ENCODE assay signal across 8 cellular contexts in genomic region chr17:82241926-82242697, GRCh38. TPM values are rescaled to one million over a fixed set of nuclear protein-coding genes. Genes with fewer than 3 reads are reported as not detected.
DNase-seq lines count a peak whose midpoint lies in the region; ATAC-seq and TF ChIP-seq lines count a peak whose summit lies in the region.

No MANE protein-coding gene starts in this region.

- no peak for ATAC-seq in PC-3

- WGBS in mesendoderm (ENCODE audit: extremely low coverage, insufficient coverage, low lambda C conversion rate): no CpG with 5 or more reads among the region's 20 CpGs

- H3K79me2 ChIP-seq in PC-3 (ENCODE audit: low read length) (peaks cover 36% of the 10 kb centered on the region), mesendoderm (ENCODE audit: control insufficient read depth, insufficient read depth, low read length) (peaks cover 6% of the 10 kb centered on the region)

- peaks cover 68 to 86% (median 76%) of the 10 kb centered on the region in 10 experiments for H3K4me1 ChIP-seq in BLaER1 treated with 17β-estradiol and CSF1 and Interleukin-3, amounts not matched to agents 10 nM and 100 nM
- H3K4me1 ChIP-seq in PC-3 (ENCODE audit: insufficient read depth, low read length): peaks cover 49% of the 10 kb centered on the region
- no peaks in the 10 kb centered on the region for H3K4me1 ChIP-seq in mesendoderm (ENCODE audit: control insufficient read depth, low read depth, low read length)

- H3K9me3 Mint-ChIP-seq in osteocyte (ENCODE audit: unreplicated experiment): no peaks in the 10 kb centered on the region
- H3K9me3 Mint-ChIP-seq in endothelial cell (ENCODE audit: unreplicated experiment): no peaks in the 10 kb centered on the region

- H3K27ac Mint-ChIP-seq in osteocyte (ENCODE audit: unreplicated experiment) (peak overlapping the region; percentile 87), endothelial cell (ENCODE audit: unreplicated experiment) (no peak overlapping the region)

- H3K27me3 Mint-ChIP-seq in osteocyte (ENCODE audit: unreplicated experiment): no peaks in the 10 kb centered on the region
- peaks cover 24% of the 10 kb centered on the region for H3K27me3 Mint-ChIP-seq in endothelial cell (ENCODE audit: unreplicated experiment)

- H2BK120ac ChIP-seq in mesendoderm (ENCODE audit: low read depth, low read length): no peak overlapping the region

- no peak overlapping the region for H2BK15ac ChIP-seq in mesendoderm (replicated peaks; ENCODE audit: low read depth)

- peak overlapping the region in 8 of 11 experiments; percentile 16 to 68 (median 50); a peak in 13 of 22 replicates for H3K9ac ChIP-seq in BLaER1 treated with 17β-estradiol and CSF1 and Interleukin-3, amounts not matched to agents 10 nM and 100 nM
- H3K9ac ChIP-seq in PC-3 (ENCODE audit: low read length) (no peak overlapping the region), mesendoderm (ENCODE audit: low read length) (no peak overlapping the region)

- no peak overlapping the region for H3K4me3 ChIP-seq in BLaER1 treated with 17β-estradiol and CSF1 and Interleukin-3, amounts not matched to agents 10 nM and 100 nM
- H3K4me3 ChIP-seq in PC-3 (ENCODE audit: low read length): no peak overlapping the region
- no peak overlapping the region for H3K4me3 ChIP-seq in mesendoderm (ENCODE audit: low read length)

- POLR2A ChIA-PET in PC-3 (lab: Charles Lee; ENCODE audit: unreplicated experiment): interaction anchor here (0.6 kb wide), 3 partner anchors 36 to 162 kb away, joined by 3 to 8 read pairs (median 4); no protein-coding TSS in a partner anchor

- no TSS peak for BruUV-seq in PC-3 (replicated peaks; lab: Mats Ljungman, UMichigan)

- no peak overlapping the region for H3K4ac ChIP-seq in mesendoderm (ENCODE audit: low read depth, low read length)

- H2AFZ ChIP-seq in PC-3 (ENCODE audit: low read length): no peak overlapping the region

- no peaks in the 10 kb centered on the region for H3K27me3 ChIP-seq in BLaER1 treated with 17β-estradiol and CSF1 and Interleukin-3, amounts not matched to agents 10 nM and 100 nM
- no peaks in the 10 kb centered on the region for H3K27me3 ChIP-seq in PC-3 (ENCODE audit: low read length)
- H3K27me3 ChIP-seq in mesendoderm (ENCODE audit: insufficient read depth, low read length, poor library complexity): no peaks in the 10 kb centered on the region

- TF ChIP-seq POLR2A in erythroblast (IDR thresholded peaks at IDR 0.05; ENCODE audit: low read length): no peak

- no peaks in the 10 kb centered on the region for H3K9me2 ChIP-seq in PC-3 (replicated peaks; ENCODE audit: low read length)

- peak overlapping the region; percentile 72 to 100 (median 97); a peak in 21 of 22 replicates for H3K4me2 ChIP-seq in BLaER1 treated with 17β-estradiol and CSF1 and Interleukin-3, amounts not matched to agents 10 nM and 100 nM
- H3K4me2 ChIP-seq in PC-3 (ENCODE audit: low read length) (no peak overlapping the region), mesendoderm (ENCODE audit: low read length) (no peak overlapping the region)

- CTCF ChIA-PET in PC-3 (lab: Charles Lee): interaction anchor here (0.6 to 1.8 kb wide), 5 partner anchors 36 to 211 kb away, joined by 3 to 5 read pairs (median 3); partner anchors contain the start of gene DCXR

- H3K4me3 Mint-ChIP-seq in osteocyte (ENCODE audit: unreplicated experiment) (no peak overlapping the region), endothelial cell (ENCODE audit: unreplicated experiment) (no peak overlapping the region)

- peak overlapping the region in 9 of 11 experiments; percentile 3 to 46 (median 15); a peak in 11 of 22 replicates for H3K27ac ChIP-seq in BLaER1 treated with 17β-estradiol and CSF1 and Interleukin-3, amounts not matched to agents 10 nM and 100 nM
- peak overlapping the region; percentile 68 for H3K27ac ChIP-seq in PC-3 (ENCODE audit: low read length)
- H3K27ac ChIP-seq in mesendoderm (ENCODE audit: low read depth, low read length): no peak overlapping the region

- H4K20me1 ChIP-seq in BLaER1 treated with 17β-estradiol and CSF1 and Interleukin-3, amounts not matched to agents 10 nM and 100 nM: peaks cover 99 to 100% (median 100%) of the 10 kb centered on the region in 11 experiments
- peaks cover 34% of the 10 kb centered on the region for H4K20me1 ChIP-seq in PC-3 (ENCODE audit: low read length)

- H3K79me1 ChIP-seq in mesendoderm (ENCODE audit: low read length): peaks cover 15% of the 10 kb centered on the region

- peaks cover 57 to 93% (median 70%) of the 10 kb centered on the region in 11 experiments for H3K36me3 ChIP-seq in BLaER1 treated with 17β-estradiol and CSF1 and Interleukin-3, amounts not matched to agents 10 nM and 100 nM
- H3K36me3 ChIP-seq in PC-3 (ENCODE audit: low read depth, low read length): peaks cover 38% of the 10 kb centered on the region
- peaks cover 21% of the 10 kb centered on the region for H3K36me3 ChIP-seq in mesendoderm (ENCODE audit: control insufficient read depth, insufficient read depth, low read length)

- intact Hi-C loops in PC-3 (cut with micrococcal nuclease): loop anchor here (5.0 to 10.0 kb wide), 2 partner anchors 35 to 213 kb away; partner anchors contain the start of genes CYBC1 and NARF

- no peak overlapping the region for H4K8ac ChIP-seq in mesendoderm (ENCODE audit: low read depth, low read length)

- no peak overlapping the region for H4K5ac ChIP-seq in mesendoderm (ENCODE audit: low read length)

- no peak overlapping the region for H3K23ac ChIP-seq in mesendoderm (ENCODE audit: low read length)

- H3K56ac ChIP-seq in mesendoderm (ENCODE audit: low read length): no peak overlapping the region

- H2AK5ac ChIP-seq in mesendoderm (ENCODE audit: low read length): no peak overlapping the region

- DNase-seq in PC-3: peak; percentile 31
- DNase-seq in erythroblast (lab: John Stamatoyannopoulos, UW): peak; percentile 63 to 68
- no peak for DNase-seq in osteocyte (ENCODE audit: extremely low spot score, unreplicated experiment)
- DNase-seq in mesendoderm: no peak
- DNase-seq in stimulated activated CD4-positive, alpha-beta T cell treated with anti-CD3 and anti-CD28 coated beads, Interleukin-4, amount 100 ng/mL, for 4 hours: no peak
- DNase-seq in endothelial cell (ENCODE audit: low spot score): no peak
- DNase-seq in SW 1271 (lab: John Stamatoyannopoulos, UW): no peak

- H2BK5ac ChIP-seq in mesendoderm (ENCODE audit: low read length): no peak overlapping the region

- H3K4me1 Mint-ChIP-seq in osteocyte (ENCODE audit: unreplicated experiment) (peaks cover 65% of the 10 kb centered on the region), endothelial cell (ENCODE audit: unreplicated experiment) (peaks cover 19% of the 10 kb centered on the region)

- H3K9me3 ChIP-seq in BLaER1 treated with 17β-estradiol and CSF1 and Interleukin-3, amounts not matched to agents 10 nM and 100 nM (replicated peaks in 1 of 11): no peaks in the 10 kb centered on the region
- no peaks in the 10 kb centered on the region for H3K9me3 ChIP-seq in PC-3 (ENCODE audit: low read length)

- H3F3A ChIP-seq in PC-3 (ENCODE audit: low read length, unreplicated experiment): peaks cover 63% of the 10 kb centered on the region

- H3K36me3 Mint-ChIP-seq in osteocyte (ENCODE audit: unreplicated experiment) (peaks cover 24% of the 10 kb centered on the region), endothelial cell (ENCODE audit: low read depth, unreplicated experiment) (peaks cover 33% of the 10 kb centered on the region)

- H3K18ac ChIP-seq in mesendoderm (ENCODE audit: low read length): no peak overlapping the region

- TF ChIP-seq CTCF in PC-3 (conservative IDR thresholded peaks at IDR 0.05; ENCODE audit: low read depth, low read length) (no peak), osteocyte (IDR thresholded peaks at IDR 0.05) (no peak), endothelial cell (IDR thresholded peaks at IDR 0.05; ENCODE audit: unreplicated experiment) (no peak)

RNA-seq across cellular contexts. Expression of gene SLC16A3, which starts 13.3 kb away (rescaled TPM):
- 286 and 447 TPM in 2 replicates for total RNA-seq in PC-3 (2014; rRNA removed)
- 12.9 and 18.1 TPM in 2 replicates for total RNA-seq in osteocyte
- 1.9 TPM for polyA plus RNA-seq in mesendoderm (2013, experiment 1 of 2)
- polyA plus RNA-seq in mesendoderm (2013, experiment 2 of 2): 1.6 TPM
- 76.2 TPM for total RNA-seq in endothelial cell (ENCODE audit: unreplicated experiment)

RNA-seq across cellular contexts. Expression of gene CCDC57, which starts 29.5 kb away (rescaled TPM):
- 35.0 and 36.6 TPM in 2 replicates for total RNA-seq in PC-3 (2014; rRNA removed)
- total RNA-seq in osteocyte: 50.8 and 57.9 TPM in 2 replicates
- polyA plus RNA-seq in mesendoderm (2013, experiment 1 of 2): 6.8 TPM
- 7.4 TPM for polyA plus RNA-seq in mesendoderm (2013, experiment 2 of 2)
- 37.2 TPM for total RNA-seq in endothelial cell (ENCODE audit: unreplicated experiment)

RNA-seq across cellular contexts. Expression of gene CSNK1D, which starts 31.4 kb away (rescaled TPM):
- total RNA-seq in PC-3 (2014; rRNA removed): 58.6 and 73.5 TPM in 2 replicates
- total RNA-seq in osteocyte: 118 and 124 TPM in 2 replicates
- polyA plus RNA-seq in mesendoderm (2013, experiment 1 of 2): 76.4 TPM
- 75.9 TPM for polyA plus RNA-seq in mesendoderm (2013, experiment 2 of 2)
- total RNA-seq in endothelial cell (ENCODE audit: unreplicated experiment): 149 TPM

Comparison
In these comparisons a context has a peak if more than half of its experiments do, and no peak if none do; other contexts are left out.
1. H3K4me2 ChIP-seq: peak in BLaER1 treated with 17β-estradiol and CSF1 and Interleukin-3, amounts not matched to agents 10 nM and 100 nM (11 of 11); none in PC-3 (single experiment) and mesendoderm (single experiment).
2. H3K9ac ChIP-seq: peak in BLaER1 treated with 17β-estradiol and CSF1 and Interleukin-3, amounts not matched to agents 10 nM and 100 nM (8 of 11); none in PC-3 (single experiment) and mesendoderm (single experiment).
3. DNase-seq: peak in PC-3 (single experiment) and erythroblast (2 of 2); none in osteocyte (single experiment), mesendoderm (single experiment), stimulated activated CD4-positive, alpha-beta T cell treated with anti-CD3 and anti-CD28 coated beads, Interleukin-4, amount 100 ng/mL, for 4 hours (0 of 2), endothelial cell (single experiment) and SW 1271 (0 of 2).